8 cellular contexts compared by ENCODE assay signal in the genomic region with DNA sequence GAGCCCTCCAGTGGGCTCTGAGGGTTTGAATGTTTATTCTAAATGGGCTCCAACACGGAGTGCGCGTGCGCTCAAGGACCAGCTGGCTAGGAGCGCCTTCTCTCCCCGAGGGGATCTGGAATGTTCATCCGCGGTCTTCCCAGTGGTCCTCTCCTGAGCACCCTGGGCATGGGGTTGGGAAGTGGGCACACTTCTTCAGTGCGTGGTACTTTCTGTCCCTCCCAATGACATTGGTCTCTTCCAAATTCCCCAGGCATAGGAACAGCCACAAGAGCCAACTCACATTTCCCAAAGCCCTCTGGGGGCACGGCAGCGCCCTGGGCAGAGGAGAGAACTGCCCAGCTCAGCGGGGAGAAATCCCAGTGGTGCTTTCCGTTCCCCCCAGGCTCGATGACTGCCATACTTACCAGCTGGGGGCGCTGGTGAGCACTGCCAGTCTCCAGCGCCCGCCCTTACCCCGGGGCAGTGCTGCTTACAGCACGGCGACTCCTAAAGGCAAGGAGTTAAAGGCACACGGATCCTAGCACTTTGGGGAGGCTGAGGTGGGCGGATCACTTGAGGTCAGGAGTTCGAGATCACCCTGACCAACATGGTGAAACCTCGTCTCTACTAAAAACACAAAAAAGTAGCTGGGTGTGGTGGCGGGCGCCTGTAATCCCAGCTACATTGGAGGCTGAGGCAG. TPM values are rescaled to one million over a fixed set of nuclear protein-coding genes. Genes with fewer than 3 reads are reported as not detected.
A peak's percentile ranks its signal among the peaks of the same experiment; 100 is the strongest.
DNase-seq lines count a peak whose midpoint lies in the region; ATAC-seq and TF ChIP-seq lines count a peak whose summit lies in the region.

No MANE protein-coding gene starts in this region.

- H3K9me3 ChIP-seq in SU-DHL-6 (ENCODE audit: insufficient read depth, low read length) (no peaks in the 10 kb centered on the region), adipocyte (ENCODE audit: control insufficient read depth, low read length) (no peaks in the 10 kb centered on the region), uterus (no peaks in the 10 kb centered on the region)

- H3K4me2 ChIP-seq in SU-DHL-6 (ENCODE audit: low read depth, low read length, poor library complexity, severe bottlenecking) = no peak overlapping the region

- no peaks in the 10 kb centered on the region for H3K27me3 ChIP-seq in SU-DHL-6 (ENCODE audit: low read length)
- peaks cover 11% of the 10 kb centered on the region for H3K27me3 ChIP-seq in adipocyte (replicated peaks; ENCODE audit: control insufficient read depth, insufficient read depth, low read length)
- no peaks in the 10 kb centered on the region for H3K27me3 ChIP-seq in rectal smooth muscle tissue (ENCODE audit: control insufficient read depth, insufficient read depth, low read length)
- no peaks in the 10 kb centered on the region for H3K27me3 ChIP-seq in uterus

- peaks cover 12% of the 10 kb centered on the region for H3K4me1 ChIP-seq in adipocyte (ENCODE audit: control insufficient read depth, insufficient read depth, low read length)
- no peaks in the 10 kb centered on the region for H3K4me1 ChIP-seq in rectal smooth muscle tissue (ENCODE audit: control insufficient read depth, insufficient read depth, low read length)
- peaks cover 0 to 6% of the 10 kb centered on the region in 2 donors for H3K4me1 ChIP-seq in uterus

- peak; percentile 42 for TF ChIP-seq CTCF in SU-DHL-6 (IDR thresholded peaks at IDR 0.05; ENCODE audit: insufficient read depth, low read length, poor library complexity, severe bottlenecking)
- TF ChIP-seq CTCF in uterus (IDR thresholded peaks at IDR 0.05) = peak; percentile 21 to 45 (median 40)

- no peaks in the 10 kb centered on the region for H3F3A ChIP-seq in SU-DHL-6 (ENCODE audit: insufficient read depth)

- DNase-seq in NCI-H1694 treated with DMSO at 0.1 percent for 48 hours (lab: John Stamatoyannopoulos, UW) = peak; percentile 20
- DNase-seq in NCI-H1694 (lab: John Stamatoyannopoulos, UW) = no peak
- DNase-seq in adipocyte (ENCODE audit: low read depth) = peak; percentile 46
- peak; percentile 78 for DNase-seq in left ventricle myocardium superior
- DNase-seq in uterus = peak; percentile 42 to 43

- H3K36me3 ChIP-seq in SU-DHL-6 (ENCODE audit: low read length) (no peaks in the 10 kb centered on the region), adipocyte (ENCODE audit: control insufficient read depth, insufficient read depth, low read length, severe bottlenecking) (no peaks in the 10 kb centered on the region), rectal smooth muscle tissue (ENCODE audit: control insufficient read depth, insufficient read depth, low read length) (no peaks in the 10 kb centered on the region), uterus (no peaks in the 10 kb centered on the region)

- H3K9me2 ChIP-seq in SU-DHL-6 (replicated peaks; ENCODE audit: insufficient read depth, low read length) = no peaks in the 10 kb centered on the region

- H3K9ac ChIP-seq in SU-DHL-6 (ENCODE audit: low read length) (no peak overlapping the region), adipocyte (ENCODE audit: low read length) (no peak overlapping the region), rectal smooth muscle tissue (ENCODE audit: low read length) (peak overlapping the region; percentile 62)

- no peaks in the 10 kb centered on the region for H4K20me1 ChIP-seq in SU-DHL-6 (ENCODE audit: low read depth, low read length)

- no peaks in the 10 kb centered on the region for H3K79me2 ChIP-seq in SU-DHL-6 (ENCODE audit: insufficient read depth, low read length)

- peak; percentile 76 for ATAC-seq in left ventricle myocardium superior
- ATAC-seq in GM18519 (IDR thresholded peaks at IDR 0.05; ENCODE audit: low FRiP score, unreplicated experiment) = no peak

- H3K27ac ChIP-seq in SU-DHL-6 (ENCODE audit: low read depth, low read length) = no peak overlapping the region
- H3K27ac ChIP-seq in rectal smooth muscle tissue (ENCODE audit: low read depth, low read length) = no peak overlapping the region
- peak overlapping the region; percentile 73 to 78 for H3K27ac ChIP-seq in uterus

- H3K4me3 ChIP-seq in SU-DHL-6 (ENCODE audit: insufficient read depth, low read length, poor library complexity, severe bottlenecking) = no peak overlapping the region
- H3K4me3 ChIP-seq in adipocyte (ENCODE audit: low read length) = peak overlapping the region; percentile 64
- H3K4me3 ChIP-seq in rectal smooth muscle tissue (ENCODE audit: low read length) = peak overlapping the region; percentile 68
- peak overlapping the region; percentile 9 to 26 for H3K4me3 ChIP-seq in uterus

- no peak for TF ChIP-seq POLR2A in uterus (IDR thresholded peaks at IDR 0.05)

- intact Hi-C loops in left ventricle myocardium superior (cut with micrococcal nuclease) = no loop called here
- intact Hi-C loops in uterus (cut with DNase I; ENCODE audit: low total_unique reads) = no loop called here

- no peak overlapping the region for H2AFZ ChIP-seq in SU-DHL-6 (ENCODE audit: low read depth, low read length, severe bottlenecking)

RNA-seq across cellular contexts. Expression of a gene that starts 29.9 kb away (rescaled TPM):
- total RNA-seq in left ventricle myocardium superior = not detected
- total RNA-seq in uterus = not detected

RNA-seq across cellular contexts. Expression of a gene that starts 36.0 kb away (rescaled TPM):
- total RNA-seq in left ventricle myocardium superior = 1.7 TPM
- total RNA-seq in uterus = 1 to 10 TPM in 1 of 4 donors, under 1 TPM in 3; 0.29 to 6.1 (median 0.59) TPM

Comparison
In these comparisons a context has a peak if more than half of its experiments do, and no peak if none do; other contexts are left out.
1. H3K27ac ChIP-seq: peak in uterus (2 of 2); none in SU-DHL-6 (single experiment) and rectal smooth muscle tissue (single experiment).